1 cellular context compared by ENCODE assay signal in the genomic region with DNA sequence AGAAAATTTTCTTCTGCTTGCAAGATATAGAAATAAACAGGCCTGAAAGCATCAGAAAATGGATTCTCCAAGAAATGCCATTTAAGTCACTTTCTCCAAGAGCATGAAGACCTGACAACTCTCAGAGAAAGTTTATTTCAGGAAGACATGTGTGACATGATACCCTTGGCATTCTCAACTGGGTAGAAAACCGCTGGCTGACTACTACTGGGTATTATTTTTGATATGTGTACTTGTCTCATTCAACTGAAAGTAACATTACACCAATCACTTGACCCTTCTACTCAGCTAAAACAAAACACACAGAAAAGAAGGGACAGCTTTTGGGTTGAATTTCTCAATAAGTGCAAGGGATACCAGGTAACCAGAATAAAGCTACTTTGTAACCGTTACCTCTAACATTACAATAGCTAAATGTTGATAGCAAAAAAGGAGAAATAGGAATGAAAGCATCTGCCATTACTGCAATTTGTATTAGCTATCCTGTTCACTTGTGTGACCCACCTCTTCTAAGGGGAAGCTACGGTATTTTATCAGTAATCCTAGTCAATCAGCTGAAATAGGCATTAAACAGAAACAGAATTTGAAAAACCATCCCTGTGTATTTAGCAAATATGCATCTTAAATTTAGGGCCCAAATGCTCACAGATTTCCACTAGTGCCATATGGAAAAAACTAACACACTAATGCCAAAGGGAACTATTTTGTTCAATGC.
TF ChIP-seq lines count a peak whose summit lies in the region.

No MANE protein-coding gene starts in this region.

TF ChIP-seq in HepG2, 621 proteins besides CTCF, POLR2A, EP300 and RAD21:
- TF ChIP-seq POLR2AphosphoS2 (IDR thresholded peaks at IDR 0.05; ENCODE audit: low read depth, low read length): peak; percentile 65; the same call in 1 of the 2 replicates
- TF ChIP-seq, protein P1, sequence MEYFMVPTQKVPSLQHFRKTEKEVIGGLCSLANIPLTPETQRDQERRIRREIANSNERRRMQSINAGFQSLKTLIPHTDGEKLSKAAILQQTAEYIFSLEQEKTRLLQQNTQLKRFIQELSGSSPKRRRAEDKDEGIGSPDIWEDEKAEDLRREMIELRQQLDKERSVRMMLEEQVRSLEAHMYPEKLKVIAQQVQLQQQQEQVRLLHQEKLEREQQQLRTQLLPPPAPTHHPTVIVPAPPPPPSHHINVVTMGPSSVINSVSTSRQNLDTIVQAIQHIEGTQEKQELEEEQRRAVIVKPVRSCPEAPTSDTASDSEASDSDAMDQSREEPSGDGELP (IDR thresholded peaks at IDR 0.05; ENCODE audit: borderline replicate concordance, low read depth): no peak
